ENCODE assay signal across 31 cellular contexts in genomic region chr12:131468206-131468605, GRCh38.
"Had no signal": no experiment of that assay in that cellular context is flagged by ENCODE, and none has a peak within 500 bp of the region (broad histone marks: within the 10 kb centered on the region; RNA-seq: fewer than 3 reads in every experiment).

No MANE protein-coding gene starts in this region.

- H3K36me3 Mint-ChIP-seq: immature natural killer cell; mesothelial cell of epicardium; naive B cell; natural killer cell; neural progenitor cell; stimulated activated memory B cell treated with anti-CD40 and anti-IgM and Interleukin-4, amounts not matched to agents 10 μg/mL and 1 μg/mL and 100 μg/mL, for 72 hours had no signal

- H3K4me3 ChIP-seq: heart left ventricle, left ventricle myocardium inferior, lung, neural progenitor cell, pancreas, prostate gland, sigmoid colon, suprapubic skin, thoracic aorta, tibial artery, upper lobe of right lung had no signal

- H3K9me3 ChIP-seq: pancreas, prostate gland, suprapubic skin, thoracic aorta, upper lobe of right lung had no signal

- H3K36me3 ChIP-seq: heart left ventricle, left ventricle myocardium inferior, neural progenitor cell, pancreas, prostate gland, sigmoid colon, suprapubic skin, thoracic aorta, tibial artery, upper lobe of right lung had no signal

- ATAC-seq: heart left ventricle; left colon; natural killer cell; pancreas; right cardiac atrium; stimulated activated memory B cell treated with anti-CD40 and anti-IgM and Interleukin-4, amounts not matched to agents 10 μg/mL and 1 μg/mL and 100 μg/mL, for 72 hours; stimulated activated naive CD8-positive, alpha-beta T cell treated with anti-CD3 and anti-CD28 coated beads, Interleukin-15, Interleukin-2, amounts not matched to agents 100 U/mL and 50 U/mL, for 24 hours; upper lobe of right lung had no signal

- H3K4me1 Mint-ChIP-seq: immature natural killer cell; mesothelial cell of epicardium; naive B cell; natural killer cell; stimulated activated memory B cell treated with anti-CD40 and anti-IgM and Interleukin-4, amounts not matched to agents 10 μg/mL and 1 μg/mL and 100 μg/mL, for 72 hours had no signal

- H3K4me3 Mint-ChIP-seq: immature natural killer cell; mesothelial cell of epicardium; naive B cell; natural killer cell; nephron progenitor cell; neural progenitor cell; stimulated activated memory B cell treated with anti-CD40 and anti-IgM and Interleukin-4, amounts not matched to agents 10 μg/mL and 1 μg/mL and 100 μg/mL, for 72 hours had no signal

- H3K9me3 Mint-ChIP-seq: immature natural killer cell; mesothelial cell of epicardium; natural killer cell; nephron progenitor cell; stimulated activated memory B cell treated with anti-CD40 and anti-IgM and Interleukin-4, amounts not matched to agents 10 μg/mL and 1 μg/mL and 100 μg/mL, for 72 hours had no signal

- H3K27me3 ChIP-seq: neural progenitor cell, pancreas, upper lobe of right lung had no signal

- H3K27ac ChIP-seq: heart left ventricle, left ventricle myocardium inferior, neural progenitor cell, pancreas, prostate gland, sigmoid colon, suprapubic skin, thoracic aorta, tibial artery, upper lobe of right lung had no signal

- H3K27ac Mint-ChIP-seq: immature natural killer cell; mesothelial cell of epicardium; naive B cell; natural killer cell; nephron progenitor cell; neural progenitor cell; stimulated activated memory B cell treated with anti-CD40 and anti-IgM and Interleukin-4, amounts not matched to agents 10 μg/mL and 1 μg/mL and 100 μg/mL, for 72 hours had no signal

- DNase-seq: heart left ventricle; hypothalamus; immature natural killer cell; kidney; left colon; left ventricle myocardium inferior; mesendoderm; naive B cell; natural killer cell; nephron progenitor cell; pancreas; posterior cingulate gyrus; retina; right cardiac atrium; sigmoid colon; small intestine; stimulated activated CD4-positive, alpha-beta T cell treated with anti-CD3 and anti-CD28 coated beads, Interleukin-1b, Interleukin-23, amount 100 ng/mL, for 48 hours; stimulated activated CD4-positive, alpha-beta T cell treated with anti-CD3 and anti-CD28 coated beads, Interleukin-2, amount 100 ng/mL, for 48 hours; stimulated activated CD4-positive, alpha-beta T cell treated with anti-CD3 and anti-CD28 coated beads, Interleukin-4, amount 100 ng/mL, for 4 hours; stimulated activated CD8-positive, alpha-beta memory T cell treated with anti-CD3 and anti-CD28 coated beads, Interleukin-4, amount 100 ng/mL, for 48 hours; stimulated activated naive CD8-positive, alpha-beta T cell treated with anti-CD3 and anti-CD28 coated beads, Interleukin-15, Interleukin-2, amounts not matched to agents 100 U/mL and 50 U/mL, for 24 hours; tibial artery; trophoblast cell; upper lobe of right lung had no signal

- H3K4me1 ChIP-seq: heart left ventricle, left ventricle myocardium inferior, neural progenitor cell, pancreas, prostate gland, sigmoid colon, suprapubic skin, tibial artery, upper lobe of right lung had no signal
